Comparison of ENCODE assay signal across 18 cellular contexts in genomic region chr10:14705548-14706234, GRCh38.
DNase-seq lines count a peak whose midpoint lies in the region; ATAC-seq and TF ChIP-seq lines count a peak whose summit lies in the region.
"Had no signal": no experiment of that assay in that cellular context is flagged by ENCODE, and none has a peak within 500 bp of the region (broad histone marks: within the 10 kb centered on the region; RNA-seq: fewer than 3 reads in every experiment).

No MANE protein-coding gene starts in this region.

- CTCF ChIA-PET in activated B cell treated with CpG ODN at 0.5 μM for 24 hours (lab: Charles Lee): interaction anchor here (0.8 to 1.5 kb wide), 2 partner anchors 19 to 118 kb away, joined by 3 to 4 read pairs; no protein-coding TSS in a partner anchor

- H3K36me3 ChIP-seq in esophagus muscularis mucosa: no peaks in the 10 kb centered on the region
- H3K36me3 ChIP-seq: gastrocnemius medialis had no signal

- H3K27ac Mint-ChIP-seq in activated B cell treated with CpG ODN at 0.5 μM for 24 hours: peak overlapping the region; percentile 46
- H3K27ac Mint-ChIP-seq in stimulated activated memory B cell treated with anti-CD40 and anti-IgM and Interleukin-4, amounts not matched to agents 10 μg/mL and 1 μg/mL and 100 μg/mL, for 72 hours: peak overlapping the region; percentile 36
- H3K27ac Mint-ChIP-seq: nephron progenitor cell had no signal

- intact Hi-C loops in activated B cell treated with CpG ODN at 0.5 μM for 24 hours (cut with micrococcal nuclease): no loop called here
- intact Hi-C loops in esophagus muscularis mucosa (cut with DNase I): no loop called here

- no peak for TF ChIP-seq EP300 in esophagus muscularis mucosa (IDR thresholded peaks at IDR 0.05)

- no peaks in the 10 kb centered on the region for H3K36me3 Mint-ChIP-seq in activated B cell treated with CpG ODN at 0.5 μM for 24 hours (ENCODE audit: low read depth)
- no peaks in the 10 kb centered on the region for H3K36me3 Mint-ChIP-seq in stimulated activated memory B cell treated with anti-CD40 and anti-IgM and Interleukin-4, amounts not matched to agents 10 μg/mL and 1 μg/mL and 100 μg/mL, for 72 hours

- no peaks in the 10 kb centered on the region for H3K27me3 ChIP-seq in esophagus muscularis mucosa
- H3K27me3 ChIP-seq: gastrocnemius medialis had no signal

- H3K4me3 ChIP-seq in NB4 (ENCODE audit: low read depth, low read length): no peak overlapping the region
- H3K4me3 ChIP-seq in esophagus muscularis mucosa: no peak overlapping the region
- H3K4me3 ChIP-seq: gastrocnemius medialis had no signal

- no peaks in the 10 kb centered on the region for H3K9me3 ChIP-seq in esophagus muscularis mucosa
- H3K9me3 ChIP-seq: gastrocnemius medialis, SK-N-SH had no signal

- H3K9me3 Mint-ChIP-seq in activated B cell treated with CpG ODN at 0.5 μM for 24 hours: no peaks in the 10 kb centered on the region
- H3K9me3 Mint-ChIP-seq in stimulated activated memory B cell treated with anti-CD40 and anti-IgM and Interleukin-4, amounts not matched to agents 10 μg/mL and 1 μg/mL and 100 μg/mL, for 72 hours: peaks cover 3% of the 10 kb centered on the region
- H3K9me3 Mint-ChIP-seq: nephron progenitor cell had no signal

- no peak for TF ChIP-seq CTCF in NB4 (IDR thresholded peaks at IDR 0.05; ENCODE audit: low read depth, low read length)
- TF ChIP-seq CTCF in activated B cell treated with CpG ODN at 0.5 μM for 24 hours (IDR thresholded peaks at IDR 0.05): no peak
- TF ChIP-seq CTCF in GM10266 (IDR thresholded peaks at IDR 0.05; ENCODE audit: control insufficient read depth, insufficient read depth, low read depth, missing control alignments): no peak
- TF ChIP-seq CTCF in esophagus muscularis mucosa (IDR thresholded peaks at IDR 0.05): no peak

- H3K4me1 Mint-ChIP-seq in activated B cell treated with CpG ODN at 0.5 μM for 24 hours: peaks cover 14% of the 10 kb centered on the region
- H3K4me1 Mint-ChIP-seq in stimulated activated memory B cell treated with anti-CD40 and anti-IgM and Interleukin-4, amounts not matched to agents 10 μg/mL and 1 μg/mL and 100 μg/mL, for 72 hours: peaks cover 16% of the 10 kb centered on the region

- TF ChIP-seq POLR2A in NB4 (IDR thresholded peaks at IDR 0.05; ENCODE audit: extremely low read depth, insufficient read length) (no peak), esophagus muscularis mucosa (IDR thresholded peaks at IDR 0.05; ENCODE audit: low read depth) (no peak)

- POLR2A ChIA-PET in activated B cell treated with CpG ODN at 0.5 μM for 24 hours (lab: Charles Lee): interaction anchor here (0.5 to 1.6 kb wide), 2 partner anchors 37 to 78 kb away, joined by 3 to 7 read pairs; no protein-coding TSS in a partner anchor

- peak; percentile 50 for ATAC-seq in GM19351 (IDR thresholded peaks at IDR 0.05; ENCODE audit: unreplicated experiment)
- peak; percentile 88 for ATAC-seq in activated B cell treated with CpG ODN at 0.5 μM for 24 hours (ENCODE audit: low read depth)
- peak; percentile 83 for ATAC-seq in stimulated activated memory B cell treated with anti-CD40 and anti-IgM and Interleukin-4, amounts not matched to agents 10 μg/mL and 1 μg/mL and 100 μg/mL, for 72 hours
- ATAC-seq: gastrocnemius medialis, HCT116 had no signal

- no peaks in the 10 kb centered on the region for H3K4me1 ChIP-seq in esophagus muscularis mucosa
- H3K4me1 ChIP-seq: gastrocnemius medialis had no signal

- no peaks in the 10 kb centered on the region for H3K27me3 Mint-ChIP-seq in activated B cell treated with CpG ODN at 0.5 μM for 24 hours
- H3K27me3 Mint-ChIP-seq in stimulated activated memory B cell treated with anti-CD40 and anti-IgM and Interleukin-4, amounts not matched to agents 10 μg/mL and 1 μg/mL and 100 μg/mL, for 72 hours: no peaks in the 10 kb centered on the region

- H3K27ac ChIP-seq in esophagus muscularis mucosa (replicated peaks in 1 of 4): no peak overlapping the region
- H3K27ac ChIP-seq: C4-2B, gastrocnemius medialis, VCaP had no signal

- DNase-seq in NB4 (ENCODE audit: low read depth) (peak; percentile 52), activated B cell treated with CpG ODN at 0.5 μM for 24 hours (no peak), GM10266 (ENCODE audit: extremely low spot score) (no peak), NCI-H2107 (lab: John Stamatoyannopoulos, UW) (no peak), esophagus muscularis mucosa (ENCODE audit: extremely low spot score) (no peak)
- DNase-seq: activated effector memory CD4-positive, alpha-beta T cell treated with Interleukin-2 at 50 U/mL for 16 hours; anterior cingulate cortex; DND-41; gastrocnemius medialis; NCI-H1417; nephron progenitor cell; SK-N-SH; substantia nigra had no signal

- H3K4me3 Mint-ChIP-seq in activated B cell treated with CpG ODN at 0.5 μM for 24 hours: peak overlapping the region; percentile 25
- H3K4me3 Mint-ChIP-seq in stimulated activated memory B cell treated with anti-CD40 and anti-IgM and Interleukin-4, amounts not matched to agents 10 μg/mL and 1 μg/mL and 100 μg/mL, for 72 hours: no peak overlapping the region
- H3K4me3 Mint-ChIP-seq: nephron progenitor cell had no signal

- WGBS in esophagus muscularis mucosa: 60% methylated on average over 5 of the region's 5 CpGs
